13 cellular contexts compared by ENCODE assay signal in the genomic region with DNA sequence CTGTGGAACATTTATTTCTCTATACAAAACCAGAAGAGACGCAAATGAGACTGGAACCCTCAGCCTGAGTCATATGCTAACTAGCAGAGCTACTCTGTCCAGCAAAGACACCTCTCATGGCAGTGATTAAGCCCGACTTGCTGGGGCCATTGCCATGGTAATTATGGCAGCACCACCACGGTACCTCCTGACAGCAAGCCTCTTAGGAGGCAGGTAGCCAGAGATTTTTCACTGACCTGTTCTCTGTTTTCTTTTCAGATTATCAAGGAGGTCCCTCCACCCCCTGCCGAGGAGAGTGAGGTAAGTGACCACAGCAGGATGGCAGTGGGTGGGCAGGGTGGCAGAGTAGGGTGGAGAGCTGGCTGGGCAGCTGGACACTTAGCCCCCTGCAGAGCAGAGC.
DNase-seq lines count a peak whose midpoint lies in the region.
"Had no signal": no experiment of that assay in that cellular context is flagged by ENCODE, and none has a peak within 500 bp of the region (broad histone marks: within the 10 kb centered on the region; RNA-seq: fewer than 3 reads in every experiment).

No MANE protein-coding gene starts in this region.

- DNase-seq in stimulated activated CD4-positive, alpha-beta T cell treated with anti-CD3 and anti-CD28 coated beads, Interleukin-1b, Interleukin-23, amount 100 ng/mL, for 48 hours = peak; percentile 6
- DNase-seq in stimulated activated CD4-positive, alpha-beta T cell treated with anti-CD3 and anti-CD28 coated beads, Interleukin-2, amount 100 ng/mL, for 24 hours = no peak
- DNase-seq in RPMI7951 (ENCODE audit: low read depth) = peak; percentile 85
- DNase-seq in kidney glomerular epithelial cell (lab: John Stamatoyannopoulos, UW) = peak; percentile 46
- no peak for DNase-seq in C1 segment of cervical spinal cord (lab: John Stamatoyannopoulos, UW)
- no peak for DNase-seq in NCI-H82 treated with DMSO at 0.1 percent for 48 hours (lab: John Stamatoyannopoulos, UW; ENCODE audit: unreplicated experiment)
- DNase-seq in DMS53 (lab: John Stamatoyannopoulos, UW) = no peak
- DNase-seq in pons (ENCODE audit: low spot score) = no peak
- DNase-seq: H7, NCI-H1694 treated with DMSO at 0.1 percent for 48 hours, nephron progenitor cell, spleen, T-cell had no signal

Comparison
In these comparisons a context has a peak if more than half of its experiments do, and no peak if none do; other contexts are left out.
1. DNase-seq: peak in stimulated activated CD4-positive, alpha-beta T cell treated with anti-CD3 and anti-CD28 coated beads, Interleukin-1b, Interleukin-23, amount 100 ng/mL, for 48 hours (single experiment), RPMI7951 (single experiment) and kidney glomerular epithelial cell (single experiment); none in stimulated activated CD4-positive, alpha-beta T cell treated with anti-CD3 and anti-CD28 coated beads, Interleukin-2, amount 100 ng/mL, for 24 hours (0 of 2), C1 segment of cervical spinal cord (0 of 14), NCI-H82 treated with DMSO at 0.1 percent for 48 hours (single experiment), DMS53 (single experiment) and pons (single experiment).